2 cellular contexts compared by ENCODE assay signal in genomic region chr1:62588000-62588399, GRCh38.
TF ChIP-seq lines count a peak whose summit lies in the region.

No MANE protein-coding gene starts in this region.

TF ChIP-seq in K562, 482 proteins besides CTCF, POLR2A, EP300 and RAD21 (continued from another document):
- no peak for TF ChIP-seq IRF9 (tag; IDR thresholded peaks at IDR 0.05)
- TF ChIP-seq LEF1 (IDR thresholded peaks at IDR 0.05): no peak
- no peak for TF ChIP-seq IRF1 (CRISPR knock-in tag; IDR thresholded peaks at IDR 0.05; ENCODE audit: borderline replicate concordance)
- no peak for TF ChIP-seq KDM4B (IDR thresholded peaks at IDR 0.05; ENCODE audit: borderline replicate concordance in 2 of 2, low read depth in 1 of 2)
- TF ChIP-seq MAFG (tag; conservative IDR thresholded peaks at IDR 0.05): no peak
- no peak for TF ChIP-seq DACH1 (IDR thresholded peaks at IDR 0.05; ENCODE audit: partially characterized antibody)
- no peak for TF ChIP-seq ZNF717 (CRISPR knock-in tag; IDR thresholded peaks at IDR 0.05)
- TF ChIP-seq CUX1 (CRISPR knock-in tag; IDR thresholded peaks at IDR 0.05): no peak
- TF ChIP-seq PHF20 (IDR thresholded peaks at IDR 0.05; ENCODE audit: partially characterized antibody): no peak
- TF ChIP-seq MLX (CRISPR knock-in tag; conservative IDR thresholded peaks at IDR 0.05): no peak
- no peak for TF ChIP-seq SFPQ (IDR thresholded peaks at IDR 0.05; ENCODE audit: low read depth, low read length)

TF ChIP-seq in SK-N-SH, 30 proteins besides CTCF, POLR2A, EP300 and RAD21 (continued from another document):
- TF ChIP-seq REST (IDR thresholded peaks at IDR 0.05; ENCODE audit: low read depth, low read length): no peak
- TF ChIP-seq RFX5 (IDR thresholded peaks at IDR 0.05; ENCODE audit: low read length): no peak
